Comparison of ENCODE assay signal across 14 cellular contexts in genomic region chr2:95685513-95685912, GRCh38.
DNase-seq lines count a peak whose midpoint lies in the region; ATAC-seq and TF ChIP-seq lines count a peak whose summit lies in the region.
"Had no signal": no experiment of that assay in that cellular context is flagged by ENCODE, and none has a peak within 500 bp of the region (broad histone marks: within the 10 kb centered on the region; RNA-seq: fewer than 3 reads in every experiment).

No MANE protein-coding gene starts in this region.

- no peaks in the 10 kb centered on the region for H3K36me3 ChIP-seq in RWPE2 (ENCODE audit: low read depth)
- H3K36me3 ChIP-seq in lower lobe of right lung = no peaks in the 10 kb centered on the region
- no peaks in the 10 kb centered on the region for H3K36me3 ChIP-seq in suprapubic skin

- H3K4me3 Mint-ChIP-seq in HFFc6 = no peak overlapping the region
- H3K4me3 Mint-ChIP-seq: CD14-positive monocyte; CD8-positive, alpha-beta T cell; IgD-negative memory B cell had no signal

- H3K36me3 Mint-ChIP-seq in HFFc6 (ENCODE audit: low read depth) = no peaks in the 10 kb centered on the region
- H3K36me3 Mint-ChIP-seq: CD14-positive monocyte; CD8-positive, alpha-beta T cell; IgD-negative memory B cell had no signal

- H3K4me1 Mint-ChIP-seq in HFFc6 (ENCODE audit: low read depth) = peaks cover 60% of the 10 kb centered on the region

- ATAC-seq in RWPE2 (ENCODE audit: low read depth) = no peak
- no peak for ATAC-seq in lower lobe of right lung
- ATAC-seq: CD8-positive, alpha-beta T cell had no signal

- 87% methylated on average over 3 of the region's 3 CpGs for WGBS in suprapubic skin

- H3K27ac ChIP-seq in RWPE2 (ENCODE audit: poor library complexity, severe bottlenecking) (peak overlapping the region; percentile 60), lower lobe of right lung (peak overlapping the region; percentile 18), suprapubic skin (peak overlapping the region; percentile 74)
- H3K27ac ChIP-seq: A549, HL-60 had no signal

- intact Hi-C loops in lower lobe of right lung (cut with DNase I) = no loop called here

- no peaks in the 10 kb centered on the region for H3K27me3 ChIP-seq in RWPE2 (ENCODE audit: insufficient read depth, poor library complexity, severe bottlenecking)
- no peaks in the 10 kb centered on the region for H3K27me3 ChIP-seq in lower lobe of right lung (ENCODE audit: low read depth)
- H3K27me3 ChIP-seq in suprapubic skin = no peaks in the 10 kb centered on the region

- peaks cover 4% of the 10 kb centered on the region for H3K27me3 Mint-ChIP-seq in HFFc6 (ENCODE audit: insufficient read depth)

- H3K4me3 ChIP-seq in RWPE2 (ENCODE audit: severe bottlenecking) = no peak overlapping the region
- H3K4me3 ChIP-seq in lower lobe of right lung = no peak overlapping the region
- no peak overlapping the region for H3K4me3 ChIP-seq in suprapubic skin
- H3K4me3 ChIP-seq: A549 had no signal

- TF ChIP-seq CTCF in HFFc6 (IDR thresholded peaks at IDR 0.05) (no peak), RWPE2 (IDR thresholded peaks at IDR 0.05; ENCODE audit: poor library complexity, severe bottlenecking) (no peak), lower lobe of right lung (IDR thresholded peaks at IDR 0.05) (no peak), suprapubic skin (IDR thresholded peaks at IDR 0.05) (no peak)

- H3K9me3 Mint-ChIP-seq in HFFc6 = no peaks in the 10 kb centered on the region
- H3K9me3 Mint-ChIP-seq: CD8-positive, alpha-beta T cell; IgD-negative memory B cell had no signal

- H3K4me1 ChIP-seq in RWPE2 (ENCODE audit: insufficient read depth, poor library complexity, severe bottlenecking) (peaks cover 12% of the 10 kb centered on the region), lower lobe of right lung (peaks cover 23% of the 10 kb centered on the region), suprapubic skin (peaks cover 36% of the 10 kb centered on the region)

- no peak for TF ChIP-seq POLR2A in suprapubic skin (IDR thresholded peaks at IDR 0.05)

- DNase-seq in HFFc6 = no peak
- no peak for DNase-seq in RWPE2 (ENCODE audit: low spot score)
- DNase-seq in lower lobe of right lung = no peak
- no peak for DNase-seq in suprapubic skin (ENCODE audit: low spot score in 2 of 2)
- no peak for DNase-seq in NCI-H2196 (lab: John Stamatoyannopoulos, UW; ENCODE audit: unreplicated experiment)
- DNase-seq in HuH-7 (ENCODE audit: low spot score) = no peak
- DNase-seq in activated CD4-positive, alpha-beta T cell treated with anti-CD3 and anti-CD28 coated beads for 48 hours = no peak
- DNase-seq: CD8-positive, alpha-beta T cell; COR-L47; DMS153 had no signal

- H3K27ac Mint-ChIP-seq in HFFc6 = peak overlapping the region; percentile 83; the same call in 1 of the 2 replicates
- H3K27ac Mint-ChIP-seq: CD14-positive monocyte; CD8-positive, alpha-beta T cell; IgD-negative memory B cell had no signal

- no peak for TF ChIP-seq EP300 in suprapubic skin (IDR thresholded peaks at IDR 0.05)

- H3K9me3 ChIP-seq in RWPE2 (ENCODE audit: severe bottlenecking) (no peaks in the 10 kb centered on the region), lower lobe of right lung (no peaks in the 10 kb centered on the region), suprapubic skin (no peaks in the 10 kb centered on the region)
- H3K9me3 ChIP-seq: A549 had no signal

Comparison
In these comparisons a context has a peak if more than half of its experiments do, and no peak if none do; other contexts are left out.
1. H3K27ac ChIP-seq: peak in every context shown above with its lines; median percentile 74 in suprapubic skin; 60 in RWPE2; 18 in lower lobe of right lung.